ENCODE assay signal across 8 cellular contexts in genomic region chr10:29409241-29410051, GRCh38.
A peak's percentile ranks its signal among the peaks of the same experiment; 100 is the strongest.
DNase-seq lines count a peak whose midpoint lies in the region; ATAC-seq and TF ChIP-seq lines count a peak whose summit lies in the region.

No MANE protein-coding gene starts in this region.

- peak; percentile 71 for DNase-seq in Daoy (ENCODE audit: low read depth)
- peak; percentile 61 for DNase-seq in IMR-90
- peak; percentile 76 to 83 for DNase-seq in SJCRH30
- peak; percentile 32 for DNase-seq in amniotic stem cell (lab: John Stamatoyannopoulos, UW)
- peak; percentile 82 for DNase-seq in left ventricle myocardium inferior
- peak; percentile 87 for DNase-seq in sciatic nerve (ENCODE audit: low spot score)
- no peak for DNase-seq in NCI-H526 treated with DMSO at 0.1 percent for 48 hours (lab: John Stamatoyannopoulos, UW)

- peak overlapping the region; percentile 98 for H2AK9ac ChIP-seq in IMR-90 (replicated peaks; ENCODE audit: low read depth, low read length, poor library complexity)

- TF ChIP-seq POLR2A in IMR-90 (IDR thresholded peaks at IDR 0.05; ENCODE audit: low read depth, low read length), result peak; percentile 76

- peak overlapping the region; percentile 85 for H3K18ac ChIP-seq in IMR-90 (ENCODE audit: low read depth, low read length)

- H3K4me1 ChIP-seq in IMR-90 (ENCODE audit: control insufficient read depth, insufficient read depth, low read length) (peaks cover 5% of the 10 kb centered on the region; the same call in 1 of the 2 replicates), SJCRH30 (no peaks in the 10 kb centered on the region), left ventricle myocardium inferior (peaks cover 59% of the 10 kb centered on the region)

- POLR2A ChIA-PET in IMR-90 (lab: Charles Lee; ENCODE audit: unreplicated experiment), result no interaction called here

- in situ Hi-C loops in IMR-90 (cut with MboI; ENCODE audit: low sequenced_read_pairs), result no loop called here

- H3K4me3 ChIP-seq in IMR-90 (ENCODE audit: insufficient read depth, low read depth, low read length) (peak overlapping the region; percentile 86), SJCRH30 (peak overlapping the region; percentile 90), left ventricle myocardium inferior (peak overlapping the region; percentile 81)

- no peak overlapping the region for H2BK20ac ChIP-seq in IMR-90 (ENCODE audit: low read depth, low read length)

- BruUV-seq in IMR-90 (replicated peaks; lab: Mats Ljungman, UMichigan), result no TSS peak

- peak overlapping the region; percentile 89 for H4K91ac ChIP-seq in IMR-90 (ENCODE audit: insufficient read depth, low read depth, low read length)

- peaks cover 28% of the 10 kb centered on the region for H4K20me1 ChIP-seq in IMR-90 (ENCODE audit: insufficient read depth, low read length)

- CTCF ChIA-PET in IMR-90 (lab: Yijun Ruan, JAX), result interaction anchor here (0.6 to 1.1 kb wide), 3 partner anchors 11 to 87 kb away, joined by 3 to 4 read pairs (median 3); no protein-coding TSS in a partner anchor

- H3K27ac ChIP-seq in IMR-90 (ENCODE audit: insufficient read depth, low read length), result peak overlapping the region; percentile 95
- peak overlapping the region; percentile 51 for H3K27ac ChIP-seq in SJCRH30
- H3K27ac ChIP-seq in left ventricle myocardium inferior (replicated peaks), result peak overlapping the region; percentile 95

- peak overlapping the region; percentile 63 for H2AK5ac ChIP-seq in IMR-90 (ENCODE audit: low read depth, low read length)

- peak; percentile 82 for ATAC-seq in GM21529 (IDR thresholded peaks at IDR 0.05; ENCODE audit: unreplicated experiment)
- ATAC-seq in IMR-90 (ENCODE audit: low read depth), result peak; percentile 94
- ATAC-seq in sciatic nerve, result peak; percentile 96

- H4K5ac ChIP-seq in IMR-90 (ENCODE audit: low read depth, low read length), result peak overlapping the region; percentile 98

- dilution Hi-C loops in IMR-90 (cut with HindIII; ENCODE audit: low sequenced_read_pairs, unreplicated experiment), result no loop called here

- peak overlapping the region; percentile 64 for H2BK120ac ChIP-seq in IMR-90 (ENCODE audit: low read depth, low read length)

- intact Hi-C loops in IMR-90 (cut with micrococcal nuclease), result no loop called here
- intact Hi-C loops in left ventricle myocardium inferior (cut with micrococcal nuclease), result no loop called here
- intact Hi-C loops in sciatic nerve (cut with DNase I), result no loop called here

- TF ChIP-seq CTCF in IMR-90 (conservative IDR thresholded peaks at IDR 0.05; ENCODE audit: low read depth, low read length), result 0 out of 2 replicates have a peak, but pooled peaks have one; percentile 4
- no peak for TF ChIP-seq CTCF in left ventricle myocardium inferior (IDR thresholded peaks at IDR 0.05; ENCODE audit: borderline replicate concordance)

- H3K36me3 ChIP-seq in IMR-90 (ENCODE audit: control insufficient read depth, insufficient read depth, low read length) (0 out of 2 replicates have a peak, but pooled peaks cover 2% of the 10 kb centered on the region), SJCRH30 (no peaks in the 10 kb centered on the region), left ventricle myocardium inferior (no peaks in the 10 kb centered on the region)

- WGBS in IMR-90 (ENCODE audit: extremely low coverage in 2 of 2, insufficient read length in 1 of 2), 2 experiments, result 8% methylated on average over 24 of the region's 68 CpGs; no CpG with 5 or more reads in 1 of the 2 experiments

- H3K4me2 ChIP-seq in IMR-90 (ENCODE audit: low read depth, low read length), result peak overlapping the region; percentile 98

- peak overlapping the region; percentile 76 for H3K9ac ChIP-seq in IMR-90 (ENCODE audit: low read depth, low read length)

- H3K14ac ChIP-seq in IMR-90 (replicated peaks; ENCODE audit: low read depth, low read length), result peak overlapping the region; percentile 99

- peak overlapping the region; percentile 98 for H2AFZ ChIP-seq in IMR-90 (replicated peaks; ENCODE audit: low read length, poor library complexity)

- TF ChIP-seq RAD21 in IMR-90 (IDR thresholded peaks at IDR 0.05; ENCODE audit: low read length), result no peak

- H3K9me3 ChIP-seq in IMR-90 (ENCODE audit: control insufficient read depth, insufficient read depth, low read length) (no peaks in the 10 kb centered on the region; the same call in 1 of the 2 replicates), SJCRH30 (replicated peaks) (peaks cover 11% of the 10 kb centered on the region), left ventricle myocardium inferior (replicated peaks) (no peaks in the 10 kb centered on the region)

- H3K4ac ChIP-seq in IMR-90 (ENCODE audit: low read depth, low read length), result peak overlapping the region; percentile 91

- H3K56ac ChIP-seq in IMR-90 (ENCODE audit: extremely low read depth, insufficient read depth, low read length), result peak overlapping the region; percentile 63

- H3K9me1 ChIP-seq in IMR-90 (ENCODE audit: insufficient read depth, low read length), result peaks cover 13% of the 10 kb centered on the region

- H2BK15ac ChIP-seq in IMR-90 (ENCODE audit: low read depth, low read length), result no peak overlapping the region

- H4K8ac ChIP-seq in IMR-90 (ENCODE audit: low read depth in 2 of 2, low read length in 2 of 2), result peak overlapping the region; percentile 97 to 99

- peak overlapping the region; percentile 95 for H3K23ac ChIP-seq in IMR-90 (ENCODE audit: low read depth, low read length)

- H3K27me3 ChIP-seq in IMR-90 (ENCODE audit: control insufficient read depth, insufficient read depth, low read length) (no peaks in the 10 kb centered on the region; the same call in 1 of the 2 replicates), SJCRH30 (no peaks in the 10 kb centered on the region), left ventricle myocardium inferior (ENCODE audit: low read depth) (no peaks in the 10 kb centered on the region)

- peaks cover 11 to 39% of the 10 kb centered on the region in 2 experiments for H3K79me1 ChIP-seq in IMR-90 (ENCODE audit: low read depth in 1 of 2, low read length in 2 of 2)

- peak overlapping the region; percentile 93 for H2BK5ac ChIP-seq in IMR-90 (ENCODE audit: low read depth, low read length, poor library complexity, severe bottlenecking)

TF ChIP-seq in IMR-90, 13 proteins besides CTCF, POLR2A, EP300 and RAD21:
- no peak for TF ChIP-seq FOS (IDR thresholded peaks at IDR 0.05; ENCODE audit: low read depth, low read length)
- TF ChIP-seq MXI1 (IDR thresholded peaks at IDR 0.05; ENCODE audit: borderline replicate concordance, low read depth, low read length), result peak; percentile 74; the same call in 1 of the 2 replicates
- TF ChIP-seq CEBPB (IDR thresholded peaks at IDR 0.05; ENCODE audit: low read depth, low read length), result no peak
- TF ChIP-seq, protein P1, sequence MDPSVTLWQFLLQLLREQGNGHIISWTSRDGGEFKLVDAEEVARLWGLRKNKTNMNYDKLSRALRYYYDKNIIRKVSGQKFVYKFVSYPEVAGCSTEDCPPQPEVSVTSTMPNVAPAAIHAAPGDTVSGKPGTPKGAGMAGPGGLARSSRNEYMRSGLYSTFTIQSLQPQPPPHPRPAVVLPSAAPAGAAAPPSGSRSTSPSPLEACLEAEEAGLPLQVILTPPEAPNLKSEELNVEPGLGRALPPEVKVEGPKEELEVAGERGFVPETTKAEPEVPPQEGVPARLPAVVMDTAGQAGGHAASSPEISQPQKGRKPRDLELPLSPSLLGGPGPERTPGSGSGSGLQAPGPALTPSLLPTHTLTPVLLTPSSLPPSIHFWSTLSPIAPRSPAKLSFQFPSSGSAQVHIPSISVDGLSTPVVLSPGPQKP (IDR thresholded peaks at IDR 0.05; ENCODE audit: borderline replicate concordance, low read depth, low read length), result no peak
- no peak for TF ChIP-seq RFX5 (IDR thresholded peaks at IDR 0.05; ENCODE audit: low read depth, low read length)
- no peak for TF ChIP-seq RCOR1 (IDR thresholded peaks at IDR 0.05; ENCODE audit: insufficient replicate concordance, low read length)
- peak; percentile 3; the same call in 1 of the 2 replicates for TF ChIP-seq MAZ (IDR thresholded peaks at IDR 0.05; ENCODE audit: borderline replicate concordance, low read depth, low read length)
- no peak for TF ChIP-seq BHLHE40 (IDR thresholded peaks at IDR 0.05; ENCODE audit: low read depth, low read length)
